24 cellular contexts compared by ENCODE assay signal in genomic region chr12:131038961-131039360, GRCh38.
A peak's percentile ranks its signal among the peaks of the same experiment; 100 is the strongest.
DNase-seq lines count a peak whose midpoint lies in the region; ATAC-seq and TF ChIP-seq lines count a peak whose summit lies in the region.
"Had no signal": no experiment of that assay in that cellular context is flagged by ENCODE, and none has a peak within 500 bp of the region (broad histone marks: within the 10 kb centered on the region; RNA-seq: fewer than 3 reads in every experiment).

No MANE protein-coding gene starts in this region.

- H3K79me2 ChIP-seq in GM23338 (replicated peaks; ENCODE audit: insufficient read depth), result no peaks in the 10 kb centered on the region

- H3K27ac ChIP-seq in GM23338 (ENCODE audit: low read depth) (no peak overlapping the region), aorta (ENCODE audit: low read depth in 1 of 2, low read length in 2 of 2) (no peak overlapping the region)
- H3K27ac ChIP-seq: PC-9, SJSA1 had no signal

- DNase-seq in GM23338 (ENCODE audit: low spot score) (no peak), left kidney (ENCODE audit: low read depth, low spot score) (peak; percentile 76), posterior vena cava (ENCODE audit: low spot score) (peak; percentile 77), aorta (peak; percentile 33 to 52)
- no peak for DNase-seq in stimulated activated CD4-positive, alpha-beta T cell treated with anti-CD3 and anti-CD28 coated beads, Interleukin-2, amount 100 ng/mL, for 48 hours
- DNase-seq in effector memory CD8-positive, alpha-beta T cell, result no peak
- DNase-seq: C1 segment of cervical spinal cord; CD4-positive, alpha-beta memory T cell; COR-L47; DMS79; EL; GDM1; KBM-7; MV-4-11; NCI-H1105; NCI-H1436 treated with DMSO at 0.1 percent for 48 hours; NCI-H187 treated with DMSO at 0.1 percent for 48 hours; NCI-H524 treated with DMSO at 0.1 percent for 48 hours; NCI-H82; NK-92 treated with Interleukin-12 subunit alpha and Interleukin-12 subunit beta, amount 100 ng/mL, for 24 hours; PC-9 had no signal

- H3K4me2 ChIP-seq in GM23338, result no peak overlapping the region
- H3K4me2 ChIP-seq: PC-9 had no signal

- H3K9me2 ChIP-seq in GM23338 (ENCODE audit: insufficient read depth), result no peaks in the 10 kb centered on the region

- no peak overlapping the region for H3K4me3 Mint-ChIP-seq in GM23338
- no peak overlapping the region for H3K4me3 Mint-ChIP-seq in effector memory CD8-positive, alpha-beta T cell
- H3K4me3 Mint-ChIP-seq: CD4-positive, alpha-beta memory T cell had no signal

- no peaks in the 10 kb centered on the region; the same call in 2 of the 3 replicates for H3K4me1 Mint-ChIP-seq in GM23338
- H3K4me1 Mint-ChIP-seq in effector memory CD8-positive, alpha-beta T cell (ENCODE audit: low read depth in 2 of 2), result peaks cover 0 to under 1% of the 10 kb centered on the region in 2 donors

- 70 to 76% methylated on average over 19 of the region's 19 CpGs for WGBS in aorta, 2 donors

- H2AFZ ChIP-seq in GM23338, result no peak overlapping the region
- H2AFZ ChIP-seq: PC-9 had no signal

- intact Hi-C loops in posterior vena cava (cut with DNase I) (no loop called here), aorta (cut with DNase I) (no loop called here)

- H3K27ac Mint-ChIP-seq in GM23338, result no peak overlapping the region
- H3K27ac Mint-ChIP-seq in effector memory CD8-positive, alpha-beta T cell, result no peak overlapping the region
- H3K27ac Mint-ChIP-seq: CD4-positive, alpha-beta memory T cell had no signal

- H3K4me3 ChIP-seq in GM23338, result no peak overlapping the region
- no peak overlapping the region for H3K4me3 ChIP-seq in aorta (ENCODE audit: low read length in 2 of 2)
- H3K4me3 ChIP-seq: PC-9, SJSA1 had no signal

- H3K9me3 Mint-ChIP-seq in GM23338, result peaks cover 21% of the 10 kb centered on the region
- H3K9me3 Mint-ChIP-seq in effector memory CD8-positive, alpha-beta T cell, result peaks cover 9 to 15% of the 10 kb centered on the region in 2 donors

- no peaks in the 10 kb centered on the region for H3K27me3 ChIP-seq in GM23338 (ENCODE audit: insufficient read depth)
- H3K27me3 ChIP-seq in aorta (ENCODE audit: control insufficient read depth in 1 of 2, insufficient read depth in 2 of 2, low read length in 1 of 2), result no peaks in the 10 kb centered on the region
- H3K27me3 ChIP-seq: SJSA1 had no signal

- H3K36me3 Mint-ChIP-seq in GM23338 (ENCODE audit: low read depth), result peaks cover 13% of the 10 kb centered on the region
- no peaks in the 10 kb centered on the region for H3K36me3 Mint-ChIP-seq in effector memory CD8-positive, alpha-beta T cell (ENCODE audit: insufficient read depth)
- H3K36me3 Mint-ChIP-seq: CD4-positive, alpha-beta memory T cell had no signal

- H3K4me1 ChIP-seq in GM23338 (ENCODE audit: insufficient read depth) (no peaks in the 10 kb centered on the region), aorta (ENCODE audit: control insufficient read depth in 1 of 2, insufficient read depth in 2 of 2, low read length in 2 of 2) (no peaks in the 10 kb centered on the region)
- H3K4me1 ChIP-seq: SJSA1 had no signal

- no peak for TF ChIP-seq CTCF in GM23338 (conservative IDR thresholded peaks at IDR 0.05; ENCODE audit: low read depth in 2 of 2)

- no peaks in the 10 kb centered on the region for H3K9me3 ChIP-seq in aorta (ENCODE audit: control insufficient read depth, low read length)
- H3K9me3 ChIP-seq: SJSA1 had no signal

- peaks cover 7% of the 10 kb centered on the region for H3K27me3 Mint-ChIP-seq in GM23338 (ENCODE audit: insufficient read depth, low read depth, poor library complexity)
- peaks cover 0 to 9% of the 10 kb centered on the region in 2 donors for H3K27me3 Mint-ChIP-seq in effector memory CD8-positive, alpha-beta T cell
- H3K27me3 Mint-ChIP-seq: CD4-positive, alpha-beta memory T cell had no signal

- H4K20me1 ChIP-seq in GM23338 (replicated peaks; ENCODE audit: insufficient read depth), result no peaks in the 10 kb centered on the region

- H3K36me3 ChIP-seq in GM23338 (ENCODE audit: insufficient read depth), result no peaks in the 10 kb centered on the region
- H3K36me3 ChIP-seq in aorta (ENCODE audit: control insufficient read depth in 1 of 2, insufficient read depth in 2 of 2, low read length in 1 of 2), result no peaks in the 10 kb centered on the region
- H3K36me3 ChIP-seq: SJSA1 had no signal

- H3F3A ChIP-seq in GM23338 (replicated peaks; ENCODE audit: low read depth), result no peaks in the 10 kb centered on the region

- ATAC-seq in GM23338 (peak; percentile 24; the same call in 2 of the 3 replicates), aorta (ENCODE audit: low FRiP score) (no peak), GM21576 (IDR thresholded peaks at IDR 0.05; ENCODE audit: unreplicated experiment) (no peak)
- no peak for ATAC-seq in effector memory CD8-positive, alpha-beta T cell (replicated peaks)
- ATAC-seq: Right ventricle myocardium inferior had no signal

TF ChIP-seq in GM23338, 12 proteins besides CTCF, POLR2A, EP300 and RAD21 (continues in another document):
- TF ChIP-seq ETS1 (IDR thresholded peaks at IDR 0.05) (no peak), REST (IDR thresholded peaks at IDR 0.05; ENCODE audit: unreplicated experiment) (no peak), ZNF114 (CRISPR knock-in tag; IDR thresholded peaks at IDR 0.05) (no peak), POLR2AphosphoS5 (IDR thresholded peaks at IDR 0.05; ENCODE audit: low read depth) (no peak)

Comparison
In these comparisons a context has a peak if more than half of its experiments do, and no peak if none do; other contexts are left out.
1. DNase-seq: peak in left kidney (single experiment), posterior vena cava (single experiment) and aorta (2 of 2); none in GM23338 (single experiment), stimulated activated CD4-positive, alpha-beta T cell treated with anti-CD3 and anti-CD28 coated beads, Interleukin-2, amount 100 ng/mL, for 48 hours (0 of 2) and effector memory CD8-positive, alpha-beta T cell (0 of 3).